1 cellular context compared by ENCODE assay signal in the genomic region with DNA sequence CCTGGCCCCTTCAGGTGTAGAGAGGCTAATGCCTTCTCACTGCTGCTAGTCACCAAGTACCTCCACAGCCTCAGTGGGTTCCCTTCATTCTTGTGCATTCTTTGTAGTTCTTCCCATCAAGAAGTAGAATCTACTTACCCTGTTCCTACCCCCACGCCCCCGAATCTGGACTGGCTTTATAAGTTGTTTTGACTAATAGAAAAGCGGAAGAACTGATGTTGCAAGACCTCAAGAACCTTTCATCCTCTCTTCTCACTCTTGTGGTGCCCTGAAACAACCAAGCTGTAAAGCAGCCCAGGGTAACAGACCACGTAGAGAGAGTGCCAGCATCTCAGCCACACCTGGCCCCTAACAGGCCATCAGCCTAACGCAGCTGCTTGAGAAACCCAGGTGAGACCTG.
TF ChIP-seq lines count a peak whose summit lies in the region.

No MANE protein-coding gene starts in this region.

TF ChIP-seq in SK-N-SH treated with all-trans-retinoic acid at 6 μM for 48 hours, 23 proteins besides CTCF, POLR2A, EP300 and RAD21 (continued from another document):
- TF ChIP-seq, protein P1, sequence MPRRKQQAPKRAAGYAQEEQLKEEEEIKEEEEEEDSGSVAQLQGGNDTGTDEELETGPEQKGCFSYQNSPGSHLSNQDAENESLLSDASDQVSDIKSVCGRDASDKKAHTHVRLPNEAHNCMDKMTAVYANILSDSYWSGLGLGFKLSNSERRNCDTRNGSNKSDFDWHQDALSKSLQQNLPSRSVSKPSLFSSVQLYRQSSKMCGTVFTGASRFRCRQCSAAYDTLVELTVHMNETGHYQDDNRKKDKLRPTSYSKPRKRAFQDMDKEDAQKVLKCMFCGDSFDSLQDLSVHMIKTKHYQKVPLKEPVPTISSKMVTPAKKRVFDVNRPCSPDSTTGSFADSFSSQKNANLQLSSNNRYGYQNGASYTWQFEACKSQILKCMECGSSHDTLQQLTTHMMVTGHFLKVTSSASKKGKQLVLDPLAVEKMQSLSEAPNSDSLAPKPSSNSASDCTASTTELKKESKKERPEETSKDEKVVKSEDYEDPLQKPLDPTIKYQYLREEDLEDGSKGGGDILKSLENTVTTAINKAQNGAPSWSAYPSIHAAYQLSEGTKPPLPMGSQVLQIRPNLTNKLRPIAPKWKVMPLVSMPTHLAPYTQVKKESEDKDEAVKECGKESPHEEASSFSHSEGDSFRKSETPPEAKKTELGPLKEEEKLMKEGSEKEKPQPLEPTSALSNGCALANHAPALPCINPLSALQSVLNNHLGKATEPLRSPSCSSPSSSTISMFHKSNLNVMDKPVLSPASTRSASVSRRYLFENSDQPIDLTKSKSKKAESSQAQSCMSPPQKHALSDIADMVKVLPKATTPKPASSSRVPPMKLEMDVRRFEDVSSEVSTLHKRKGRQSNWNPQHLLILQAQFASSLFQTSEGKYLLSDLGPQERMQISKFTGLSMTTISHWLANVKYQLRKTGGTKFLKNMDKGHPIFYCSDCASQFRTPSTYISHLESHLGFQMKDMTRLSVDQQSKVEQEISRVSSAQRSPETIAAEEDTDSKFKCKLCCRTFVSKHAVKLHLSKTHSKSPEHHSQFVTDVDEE (CRISPR knock-in tag; IDR thresholded peaks at IDR 0.05): no peak
- TF ChIP-seq TOX (CRISPR knock-in tag; IDR thresholded peaks at IDR 0.05; ENCODE audit: borderline replicate concordance): no peak
- TF ChIP-seq ZFP30 (CRISPR knock-in tag; IDR thresholded peaks at IDR 0.05): no peak
- no peak for TF ChIP-seq ESRRG (CRISPR knock-in tag; IDR thresholded peaks at IDR 0.05)
